ENCODE assay signal across 7 cellular contexts in genomic region chr2:87406406-87407175, GRCh38.
DNase-seq lines count a peak whose midpoint lies in the region; ATAC-seq and TF ChIP-seq lines count a peak whose summit lies in the region.
"Not testable (repeated sequence)": the region's sequence is repeated elsewhere in the genome, so short reads cannot be mapped to it uniquely, and the experiment has no call there.

No MANE protein-coding gene starts in this region.

- not testable (repeated sequence) for H3K4me1 ChIP-seq in right lobe of liver, upper lobe of right lung

- not testable (repeated sequence) for H3K4me1 Mint-ChIP-seq in activated T-cell treated with anti-CD3 and anti-CD28 coated beads, Interleukin-2, amount 50 U/mL, for 24 hours (ENCODE audit: low read depth); osteocyte (ENCODE audit: unreplicated experiment)

- WGBS in right lobe of liver (ENCODE audit: insufficient coverage, low coverage, low lambda C conversion rate, missing lambda C conversion rate), result 52% methylated on average over 2 of the region's 6 CpGs

- not testable (repeated sequence) for H3K9me3 ChIP-seq in right lobe of liver, upper lobe of right lung

- H3K27ac ChIP-seq in right lobe of liver, upper lobe of right lung: not testable (repeated sequence)

- intact Hi-C loops in cardiac septum (cut with DNase I); right lobe of liver (cut with DNase I); upper lobe of right lung (cut with DNase I): not testable (repeated sequence)

- DNase-seq in GM10266 (ENCODE audit: extremely low spot score) (peak; percentile 9), H4 (ENCODE audit: low spot score) (peak; percentile 3), cardiac septum (ENCODE audit: low spot score) (peak; percentile 70), right lobe of liver (peak in 2 of 3 donors; percentile 16 to 39), osteocyte (ENCODE audit: extremely low spot score, unreplicated experiment) (peak; percentile 85), upper lobe of right lung (peak; percentile 51)
- DNase-seq in activated T-cell treated with anti-CD3 and anti-CD28 coated beads, Interleukin-2, amount 50 U/mL, for 24 hours, result peak; percentile 15

- H3K4me3 Mint-ChIP-seq in activated T-cell treated with anti-CD3 and anti-CD28 coated beads, Interleukin-2, amount 50 U/mL, for 24 hours; osteocyte (ENCODE audit: unreplicated experiment): not testable (repeated sequence)

- H3K9me3 Mint-ChIP-seq in activated T-cell treated with anti-CD3 and anti-CD28 coated beads, Interleukin-2, amount 50 U/mL, for 24 hours; osteocyte (ENCODE audit: unreplicated experiment): not testable (repeated sequence)

- TF ChIP-seq POLR2A in right lobe of liver (IDR thresholded peaks at IDR 0.05), result not testable (repeated sequence)

- H3K27ac Mint-ChIP-seq in activated T-cell treated with anti-CD3 and anti-CD28 coated beads, Interleukin-2, amount 50 U/mL, for 24 hours; osteocyte (ENCODE audit: unreplicated experiment): not testable (repeated sequence)

- H3K36me3 Mint-ChIP-seq in activated T-cell treated with anti-CD3 and anti-CD28 coated beads, Interleukin-2, amount 50 U/mL, for 24 hours (ENCODE audit: low read depth); osteocyte (ENCODE audit: unreplicated experiment): not testable (repeated sequence)

- not testable (repeated sequence) for H3K27me3 Mint-ChIP-seq in activated T-cell treated with anti-CD3 and anti-CD28 coated beads, Interleukin-2, amount 50 U/mL, for 24 hours; osteocyte (ENCODE audit: unreplicated experiment)

- not testable (repeated sequence) for H3K4me3 ChIP-seq in right lobe of liver, upper lobe of right lung

- not testable (repeated sequence) for H3K36me3 ChIP-seq in right lobe of liver, upper lobe of right lung

- H3K27me3 ChIP-seq in right lobe of liver, upper lobe of right lung: not testable (repeated sequence)

- TF ChIP-seq CTCF in GM10266 (IDR thresholded peaks at IDR 0.05; ENCODE audit: control insufficient read depth, insufficient read depth, low read depth, missing control alignments); right lobe of liver (IDR thresholded peaks at IDR 0.05); osteocyte (IDR thresholded peaks at IDR 0.05); upper lobe of right lung (IDR thresholded peaks at IDR 0.05): not testable (repeated sequence)

- ATAC-seq in right lobe of liver, upper lobe of right lung: not testable (repeated sequence)

Comparison
In these comparisons a context has a peak if more than half of its experiments do, and no peak if none do; other contexts are left out.
1. DNase-seq: peak in every context shown above with its lines; median percentile 85 in osteocyte; 70 in cardiac septum; 51 in upper lobe of right lung; 28 in right lobe of liver; 15 in activated T-cell treated with anti-CD3 and anti-CD28 coated beads, Interleukin-2, amount 50 U/mL, for 24 hours; 9 in GM10266; 3 in H4.